In the genomic region with DNA sequence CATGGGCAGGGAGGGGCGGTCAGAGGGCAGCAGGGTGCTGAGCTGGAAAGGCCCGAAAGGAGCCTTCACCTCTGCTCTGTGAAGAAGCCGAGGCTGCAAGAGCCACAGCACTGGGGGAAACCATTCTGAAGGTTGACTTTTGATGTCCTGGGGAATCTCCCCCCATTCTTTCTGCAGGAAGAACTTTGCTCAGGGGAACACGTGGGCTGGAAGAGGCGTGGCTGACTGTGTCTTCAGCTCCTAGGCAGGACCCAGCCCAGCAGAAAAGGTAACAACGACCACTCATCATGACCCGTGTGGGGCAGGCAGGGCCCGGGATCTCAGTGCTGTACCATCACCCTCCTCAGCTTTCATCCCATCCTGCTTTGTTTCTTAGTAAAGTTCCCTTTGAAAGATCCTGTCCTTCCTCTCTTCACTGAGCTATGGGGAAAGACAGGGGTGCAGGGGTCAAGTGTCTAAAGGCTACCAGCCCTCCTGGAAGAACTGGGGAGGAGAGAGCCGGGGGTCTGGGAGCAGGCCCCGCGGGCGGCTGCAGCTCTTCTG, we compare ENCODE assay signal across 15 cellular contexts.
DNase-seq lines count a peak whose midpoint lies in the region; ATAC-seq, FAIRE-seq and TF ChIP-seq lines count a peak whose summit lies in the region.
"Had no signal": no experiment of that assay in that cellular context is flagged by ENCODE, and none has a peak within 500 bp of the region (broad histone marks: within the 10 kb centered on the region; RNA-seq: fewer than 3 reads in every experiment).

No MANE protein-coding gene starts in this region.

- no peak for TF ChIP-seq POLR2A in GM12878 (IDR thresholded peaks at IDR 0.05; ENCODE audit: low read depth, low read length)
- TF ChIP-seq POLR2A in spleen (IDR thresholded peaks at IDR 0.05): no peak

- no peaks in the 10 kb centered on the region for H3K9me3 Mint-ChIP-seq in activated CD8-positive, alpha-beta T cell treated with anti-CD3 and anti-CD28 coated beads for 36 hours
- H3K9me3 Mint-ChIP-seq in activated CD8-positive, alpha-beta T cell treated with anti-CD3 and anti-CD28 coated beads, Interleukin-2, amount 10 ng/mL, durations not matched to agents 7 days and 5 days (ENCODE audit: insufficient read depth): no peaks in the 10 kb centered on the region
- no peaks in the 10 kb centered on the region for H3K9me3 Mint-ChIP-seq in memory B cell

- no peaks in the 10 kb centered on the region for H3K36me3 Mint-ChIP-seq in activated CD8-positive, alpha-beta T cell treated with anti-CD3 and anti-CD28 coated beads for 36 hours (ENCODE audit: low read depth)
- no peaks in the 10 kb centered on the region for H3K36me3 Mint-ChIP-seq in activated CD8-positive, alpha-beta T cell treated with anti-CD3 and anti-CD28 coated beads, Interleukin-2, amount 10 ng/mL, durations not matched to agents 7 days and 5 days (ENCODE audit: low read depth)
- no peaks in the 10 kb centered on the region for H3K36me3 Mint-ChIP-seq in memory B cell

- in situ Hi-C loops in GM12878 (cut with MboI): no loop called here

- no peaks in the 10 kb centered on the region for H3K4me1 Mint-ChIP-seq in activated CD8-positive, alpha-beta T cell treated with anti-CD3 and anti-CD28 coated beads for 36 hours (ENCODE audit: low read depth)
- peaks cover 2% of the 10 kb centered on the region for H3K4me1 Mint-ChIP-seq in activated CD8-positive, alpha-beta T cell treated with anti-CD3 and anti-CD28 coated beads, Interleukin-2, amount 10 ng/mL, durations not matched to agents 7 days and 5 days (ENCODE audit: low read depth)
- H3K4me1 Mint-ChIP-seq in memory B cell: peaks cover 3% of the 10 kb centered on the region

- TF ChIP-seq RAD21 in GM12878 (IDR thresholded peaks at IDR 0.05; ENCODE audit: insufficient read depth, low read depth, low read length): no peak

- no peaks in the 10 kb centered on the region for H3K4me1 ChIP-seq in GM12878 (ENCODE audit: control insufficient read depth, insufficient read depth, low read length)
- peaks cover 0 to 16% (median 10%) of the 10 kb centered on the region in 6 donors for H3K4me1 ChIP-seq in spleen
- H3K4me1 ChIP-seq: breast epithelium had no signal

- no peak overlapping the region for H3K4me3 ChIP-seq in GM12878
- H3K4me3 ChIP-seq in spleen: peak overlapping the region in 2 of 8 donors; percentile 17 to 66

- no peak overlapping the region for H3K4me3 Mint-ChIP-seq in activated CD8-positive, alpha-beta T cell treated with anti-CD3 and anti-CD28 coated beads for 36 hours
- no peak overlapping the region for H3K4me3 Mint-ChIP-seq in activated CD8-positive, alpha-beta T cell treated with anti-CD3 and anti-CD28 coated beads, Interleukin-2, amount 10 ng/mL, durations not matched to agents 7 days and 5 days
- H3K4me3 Mint-ChIP-seq in memory B cell: peak overlapping the region; percentile 52

- ATAC-seq in activated CD8-positive, alpha-beta T cell treated with anti-CD3 and anti-CD28 coated beads for 36 hours: peak; percentile 30
- ATAC-seq in activated CD8-positive, alpha-beta T cell treated with anti-CD3 and anti-CD28 coated beads, Interleukin-2, amount 10 ng/mL, durations not matched to agents 7 days and 5 days: no peak
- ATAC-seq in GM12878 (peak; percentile 49), memory B cell (ENCODE audit: low read depth) (no peak), GM18861 (IDR thresholded peaks at IDR 0.05; ENCODE audit: unreplicated experiment) (no peak), GM18867 (IDR thresholded peaks at IDR 0.05; ENCODE audit: unreplicated experiment) (no peak)

- H3K27ac Mint-ChIP-seq in activated CD8-positive, alpha-beta T cell treated with anti-CD3 and anti-CD28 coated beads for 36 hours: no peak overlapping the region
- no peak overlapping the region for H3K27ac Mint-ChIP-seq in activated CD8-positive, alpha-beta T cell treated with anti-CD3 and anti-CD28 coated beads, Interleukin-2, amount 10 ng/mL, durations not matched to agents 7 days and 5 days
- H3K27ac Mint-ChIP-seq in memory B cell: no peak overlapping the region

- H3K27ac ChIP-seq in GM12878 (ENCODE audit: control insufficient read depth, insufficient read depth): no peak overlapping the region
- no peak overlapping the region for H3K27ac ChIP-seq in spleen
- H3K27ac ChIP-seq: breast epithelium, thoracic aorta had no signal

- SMC1A ChIA-PET in GM12878 (lab: Charles Lee; ENCODE audit: uncharacterized antibody, unreplicated experiment): no interaction called here

- H3K9me3 ChIP-seq in GM12878 (replicated peaks; ENCODE audit: control insufficient read depth, insufficient read depth, low read length): no peaks in the 10 kb centered on the region
- no peaks in the 10 kb centered on the region for H3K9me3 ChIP-seq in spleen
- H3K9me3 ChIP-seq: breast epithelium, thoracic aorta had no signal

- no peak for TF ChIP-seq EP300 in GM12878 (IDR thresholded peaks at IDR 0.05; ENCODE audit: borderline replicate concordance in 1 of 2, control insufficient read depth in 1 of 2, low read depth in 2 of 2, low read length in 2 of 2)

- RAD21 ChIA-PET in GM12878 (lab: Charles Lee; ENCODE audit: unreplicated experiment): no interaction called here

- peaks cover 5 to 10% of the 10 kb centered on the region in 2 experiments for H3K27me3 ChIP-seq in GM12878 (replicated peaks in 1 of 2; ENCODE audit: control insufficient read depth in 2 of 2, insufficient read depth in 2 of 2, low read length in 1 of 2)
- H3K27me3 ChIP-seq in spleen (replicated peaks in 1 of 7): peaks cover 0 to 92% (median 33%) of the 10 kb centered on the region in 7 donors

- peak; percentile 20 for DNase-seq in activated CD8-positive, alpha-beta T cell treated with anti-CD3 and anti-CD28 coated beads for 36 hours
- no peak for DNase-seq in activated CD8-positive, alpha-beta T cell treated with anti-CD3 and anti-CD28 coated beads, Interleukin-2, amount 10 ng/mL, durations not matched to agents 7 days and 5 days
- DNase-seq in GM12878 (ENCODE audit: low read depth, low spot score) (no peak), memory B cell (ENCODE audit: low spot score in 2 of 2) (no peak), spleen (peak; percentile 41), NCI-H345 treated with DMSO at 0.1 percent for 48 hours (lab: John Stamatoyannopoulos, UW; ENCODE audit: unreplicated experiment) (no peak)
- DNase-seq: ACHN; activated CD4-positive, alpha-beta T cell treated with anti-CD3 and anti-CD28 coated beads, Interleukin-2, amount 50 U/mL, for 4 hours; NCI-H187; NCI-H748 treated with DMSO at 0.1 percent for 48 hours had no signal

- intact Hi-C loops in activated CD8-positive, alpha-beta T cell treated with anti-CD3 and anti-CD28 coated beads for 36 hours (cut with micrococcal nuclease): no loop called here
- intact Hi-C loops in GM12878 (cut with micrococcal nuclease; ENCODE audit: unreplicated experiment): no loop called here
- intact Hi-C loops in spleen (cut with DNase I; ENCODE audit: low total_unique reads): no loop called here

- no peak for FAIRE-seq in GM12878 (lab: Jason Lieb, UNC)
- FAIRE-seq: frontal cortex had no signal

- BruUV-seq in GM12878 (replicated peaks; lab: Mats Ljungman, UMichigan): no TSS peak

- H3K79me2 ChIP-seq in GM12878 (ENCODE audit: control insufficient read depth, insufficient read depth, low read length): no peaks in the 10 kb centered on the region

- H3K4me2 ChIP-seq in GM12878 (ENCODE audit: control insufficient read depth, insufficient read depth): no peak overlapping the region

- WGBS in GM12878 (ENCODE audit: insufficient coverage, insufficient replicate concordance, low lambda C conversion rate, missing lambda C conversion rate): 35% methylated on average over 12 of the region's 12 CpGs
- WGBS in spleen, 5 donors: 59 to 78% (median 65%) methylated on average over 12 of the region's 12 CpGs

- TF ChIP-seq CTCF in activated CD8-positive, alpha-beta T cell treated with anti-CD3 and anti-CD28 coated beads for 36 hours (IDR thresholded peaks at IDR 0.05): no peak
- TF ChIP-seq CTCF in GM12878 (IDR thresholded peaks at IDR 0.05 in 2 of 3, conservative IDR thresholded peaks at IDR 0.05 in 1 of 3; ENCODE audit: control insufficient read depth in 2 of 3, extremely low read depth in 1 of 3, insufficient read depth in 1 of 3, low read depth in 3 of 3, low read length in 3 of 3) (no peak), spleen (IDR thresholded peaks at IDR 0.05 in 8 of 11, conservative IDR thresholded peaks at IDR 0.05 in 3 of 11) (no peak)

- POLR2A ChIA-PET in activated CD8-positive, alpha-beta T cell treated with anti-CD3 and anti-CD28 coated beads for 36 hours (lab: Charles Lee): no interaction called here
- POLR2A ChIA-PET in activated CD8-positive, alpha-beta T cell treated with anti-CD3 and anti-CD28 coated beads, Interleukin-2, amount 10 ng/mL, durations not matched to agents 7 days and 5 days (lab: Charles Lee): no interaction called here
- POLR2A ChIA-PET in GM12878 (lab: Charles Lee): no interaction called here

- H3K36me3 ChIP-seq in GM12878 (ENCODE audit: control insufficient read depth in 2 of 2, insufficient read depth in 2 of 2, low read length in 1 of 2) (no peaks in the 10 kb centered on the region), spleen (no peaks in the 10 kb centered on the region)
- H3K36me3 ChIP-seq: breast epithelium, thoracic aorta had no signal

- CTCF ChIA-PET in activated CD8-positive, alpha-beta T cell treated with anti-CD3 and anti-CD28 coated beads for 36 hours (lab: Charles Lee): no interaction called here
- CTCF ChIA-PET in activated CD8-positive, alpha-beta T cell treated with anti-CD3 and anti-CD28 coated beads, Interleukin-2, amount 10 ng/mL, durations not matched to agents 7 days and 5 days (lab: Charles Lee): interaction anchor here (0.6 kb wide), 1 partner anchor 225 kb away, joined by 4 read pairs; no protein-coding TSS in a partner anchor
- CTCF ChIA-PET in GM12878 (lab: Yijun Ruan, JAX): no interaction called here

- no peaks in the 10 kb centered on the region for H4K20me1 ChIP-seq in GM12878 (ENCODE audit: control insufficient read depth, insufficient read depth)

- H3K9ac ChIP-seq in GM12878 (ENCODE audit: control insufficient read depth, insufficient read depth, low read length): no peak overlapping the region

- no peak overlapping the region for H2AFZ ChIP-seq in GM12878 (ENCODE audit: control insufficient read depth, low read depth, low read length)

- peaks cover 46% of the 10 kb centered on the region for H3K27me3 Mint-ChIP-seq in activated CD8-positive, alpha-beta T cell treated with anti-CD3 and anti-CD28 coated beads for 36 hours
- peaks cover 32% of the 10 kb centered on the region for H3K27me3 Mint-ChIP-seq in activated CD8-positive, alpha-beta T cell treated with anti-CD3 and anti-CD28 coated beads, Interleukin-2, amount 10 ng/mL, durations not matched to agents 7 days and 5 days (ENCODE audit: low read depth)
- peaks cover 29% of the 10 kb centered on the region for H3K27me3 Mint-ChIP-seq in memory B cell

TF ChIP-seq in GM12878, 131 proteins besides CTCF, POLR2A, EP300 and RAD21 (continues in another document):
- TF ChIP-seq EED (IDR thresholded peaks at IDR 0.05; ENCODE audit: low read depth) (no peak), HDGF (IDR thresholded peaks at IDR 0.05) (no peak), PAX8 (IDR thresholded peaks at IDR 0.05) (no peak), TAF1 (IDR thresholded peaks at IDR 0.05; ENCODE audit: borderline replicate concordance, low read depth, low read length) (no peak)

Comparison
In these comparisons a context has a peak if more than half of its experiments do, and no peak if none do; other contexts are left out.
1. ATAC-seq: peak in activated CD8-positive, alpha-beta T cell treated with anti-CD3 and anti-CD28 coated beads for 36 hours (single experiment) and GM12878 (single experiment); none in activated CD8-positive, alpha-beta T cell treated with anti-CD3 and anti-CD28 coated beads, Interleukin-2, amount 10 ng/mL, durations not matched to agents 7 days and 5 days (single experiment), memory B cell (single experiment), GM18861 (single experiment) and GM18867 (single experiment).
2. DNase-seq: peak in activated CD8-positive, alpha-beta T cell treated with anti-CD3 and anti-CD28 coated beads for 36 hours (single experiment) and spleen (single experiment); none in activated CD8-positive, alpha-beta T cell treated with anti-CD3 and anti-CD28 coated beads, Interleukin-2, amount 10 ng/mL, durations not matched to agents 7 days and 5 days (single experiment), GM12878 (single experiment), memory B cell (0 of 2) and NCI-H345 treated with DMSO at 0.1 percent for 48 hours (single experiment).